In the genomic region with DNA sequence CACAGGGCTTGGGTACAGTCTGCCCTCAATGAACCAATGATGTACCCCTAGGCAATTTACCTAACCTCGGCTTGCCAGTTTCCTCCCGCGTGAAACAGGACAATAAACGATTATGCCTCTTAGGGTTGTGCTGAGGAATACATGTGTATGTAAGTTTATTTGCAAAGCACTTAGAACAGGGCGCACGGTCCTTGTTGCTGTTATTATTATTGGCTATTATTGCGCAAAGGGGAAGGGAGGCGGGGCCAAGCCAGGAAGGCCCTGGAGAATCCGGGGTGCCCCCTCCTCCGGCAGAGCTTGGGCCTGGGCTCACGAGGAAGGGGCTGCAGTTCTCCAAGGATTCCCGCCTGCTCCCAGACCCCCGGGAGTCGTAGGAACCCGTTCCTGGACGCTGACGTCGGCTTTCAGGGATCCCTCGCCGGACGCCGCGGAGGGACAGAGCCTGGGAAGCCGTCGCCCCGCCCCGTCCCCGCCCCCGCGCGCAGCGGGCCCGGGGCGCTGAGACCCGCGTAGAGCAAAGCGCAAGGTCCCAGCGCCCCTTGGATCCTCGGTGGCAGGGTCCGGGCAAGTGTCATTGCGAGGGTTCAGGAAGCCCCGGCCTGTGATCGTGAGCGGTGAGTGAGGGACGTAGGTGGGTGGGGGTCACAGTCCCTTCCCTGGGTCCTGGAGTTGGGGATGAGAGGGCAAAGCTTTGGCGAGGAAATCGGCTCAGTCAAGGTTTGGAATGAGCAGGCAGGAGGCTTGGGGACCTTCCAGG, we compare ENCODE assay signal across 8 cellular contexts. TPM values are rescaled to one million over a fixed set of nuclear protein-coding genes. Genes with fewer than 3 reads are reported as not detected.
DNase-seq lines count a peak whose midpoint lies in the region; ATAC-seq and TF ChIP-seq lines count a peak whose summit lies in the region.

TMEM91 (plus strand) TSS at position 293 of the 757 bp plus-strand sequence. CDS start 1,777 bp downstream, outside the sequence.

- no peaks in the 10 kb centered on the region for H3K9me3 ChIP-seq in left ventricle myocardium inferior (replicated peaks)

- no peaks in the 10 kb centered on the region for H3K27me3 Mint-ChIP-seq in activated CD4-positive, alpha-beta T cell treated with anti-CD3 and anti-CD28 coated beads for 36 hours
- no peaks in the 10 kb centered on the region for H3K27me3 Mint-ChIP-seq in activated naive CD8-positive, alpha-beta T cell

- no peaks in the 10 kb centered on the region for H3K36me3 ChIP-seq in left ventricle myocardium inferior

- H3K4me3 Mint-ChIP-seq in activated CD4-positive, alpha-beta T cell treated with anti-CD3 and anti-CD28 coated beads for 36 hours = peak within 1 kb of the TSS; percentile 47
- peak within 1 kb of the TSS; percentile 86 for H3K4me3 Mint-ChIP-seq in activated naive CD8-positive, alpha-beta T cell

- POLR2A ChIA-PET in activated CD4-positive, alpha-beta T cell treated with anti-CD3 and anti-CD28 coated beads for 36 hours (lab: Charles Lee) = interaction anchor here (1.4 kb wide), 1 partner anchor 13 kb away, joined by 5 read pairs; no protein-coding TSS in a partner anchor
- POLR2A ChIA-PET in GM10248 (lab: Yijun Ruan, JAX) = no interaction called here

- H3K4me3 ChIP-seq in left ventricle myocardium inferior = peak within 1 kb of the TSS; percentile 80

- TF ChIP-seq CTCF in left ventricle myocardium inferior (IDR thresholded peaks at IDR 0.05; ENCODE audit: borderline replicate concordance) (no peak), GM10248 (IDR thresholded peaks at IDR 0.05; ENCODE audit: control extremely low read depth, extremely low read depth, low read depth, missing control alignments) (no peak)

- peaks cover 17% of the 10 kb centered on the region for H3K4me1 Mint-ChIP-seq in activated CD4-positive, alpha-beta T cell treated with anti-CD3 and anti-CD28 coated beads for 36 hours
- peaks cover 17% of the 10 kb centered on the region for H3K4me1 Mint-ChIP-seq in activated naive CD8-positive, alpha-beta T cell (ENCODE audit: low read depth)

- no peaks in the 10 kb centered on the region for H3K36me3 Mint-ChIP-seq in activated CD4-positive, alpha-beta T cell treated with anti-CD3 and anti-CD28 coated beads for 36 hours (ENCODE audit: low read depth)
- no peaks in the 10 kb centered on the region for H3K36me3 Mint-ChIP-seq in activated naive CD8-positive, alpha-beta T cell

- peaks cover 34% of the 10 kb centered on the region for H3K4me1 ChIP-seq in left ventricle myocardium inferior

- ATAC-seq in activated CD4-positive, alpha-beta T cell treated with anti-CD3 and anti-CD28 coated beads for 36 hours = peak; percentile 43
- no peak for ATAC-seq in HG03565 (IDR thresholded peaks at IDR 0.05; ENCODE audit: unreplicated experiment)

- intact Hi-C loops in activated CD4-positive, alpha-beta T cell treated with anti-CD3 and anti-CD28 coated beads for 36 hours (cut with DNase I, micrococcal nuclease) = no loop called here
- intact Hi-C loops in left ventricle myocardium inferior (cut with micrococcal nuclease) = no loop called here

- H3K9me3 Mint-ChIP-seq in activated CD4-positive, alpha-beta T cell treated with anti-CD3 and anti-CD28 coated beads for 36 hours (ENCODE audit: low read depth) = no peaks in the 10 kb centered on the region
- H3K9me3 Mint-ChIP-seq in activated naive CD8-positive, alpha-beta T cell (ENCODE audit: low read depth) = no peaks in the 10 kb centered on the region

- H3K27me3 ChIP-seq in left ventricle myocardium inferior (ENCODE audit: low read depth) = no peaks in the 10 kb centered on the region

- peak within 1 kb of the TSS; percentile 83 for H3K27ac ChIP-seq in left ventricle myocardium inferior (replicated peaks)

- H3K27ac Mint-ChIP-seq in activated CD4-positive, alpha-beta T cell treated with anti-CD3 and anti-CD28 coated beads for 36 hours = peak within 1 kb of the TSS; percentile 63
- peak within 1 kb of the TSS; percentile 88 for H3K27ac Mint-ChIP-seq in activated naive CD8-positive, alpha-beta T cell

- CTCF ChIA-PET in activated CD4-positive, alpha-beta T cell treated with anti-CD3 and anti-CD28 coated beads for 36 hours (lab: Charles Lee) = interaction anchor here (0.8 to 1.4 kb wide), 2 partner anchors 12 to 224 kb away, joined by 3 to 5 read pairs; partner anchors contain the start of gene B9D2
- CTCF ChIA-PET in GM10248 (lab: Yijun Ruan, JAX) = interaction anchor here (1.4 kb wide), 1 partner anchor 187 kb away, joined by 3 read pairs; no protein-coding TSS in a partner anchor

- DNase-seq in activated CD4-positive, alpha-beta T cell treated with anti-CD3 and anti-CD28 coated beads for 36 hours = peak; percentile 37
- DNase-seq in activated CD4-positive, alpha-beta T cell treated with anti-CD3 and anti-CD28 coated beads for 4 hours = no peak
- DNase-seq in left ventricle myocardium inferior (peak; percentile 33), retina (peak; percentile 82), NCI-H2196 treated with DMSO at 0.1 percent for 48 hours (lab: John Stamatoyannopoulos, UW; ENCODE audit: unreplicated experiment) (no peak), GM10248 (ENCODE audit: extremely low spot score) (no peak)

RNA-seq across cellular contexts. Expression of gene TMEM91, which starts in this region (rescaled TPM):
- total RNA-seq in activated CD4-positive, alpha-beta T cell treated with anti-CD3 and anti-CD28 coated beads for 36 hours = 1 to 10 TPM; 3.0 to 4.0 TPM
- total RNA-seq in left ventricle myocardium inferior = 2.8 TPM

Comparison
In these comparisons a context has a peak if more than half of its experiments do, and no peak if none do; other contexts are left out.
1. DNase-seq: peak in activated CD4-positive, alpha-beta T cell treated with anti-CD3 and anti-CD28 coated beads for 36 hours (single experiment), left ventricle myocardium inferior (single experiment) and retina (single experiment); none in activated CD4-positive, alpha-beta T cell treated with anti-CD3 and anti-CD28 coated beads for 4 hours (0 of 2), NCI-H2196 treated with DMSO at 0.1 percent for 48 hours (single experiment) and GM10248 (single experiment).